Comparison of ENCODE assay signal across 8 cellular contexts in genomic region chr12:32455607-32456063, GRCh38. TPM values are rescaled to one million over a fixed set of nuclear protein-coding genes. Genes with fewer than 3 reads are reported as not detected.
A peak's percentile ranks its signal among the peaks of the same experiment; 100 is the strongest.
DNase-seq lines count a peak whose midpoint lies in the region; ATAC-seq, FAIRE-seq and TF ChIP-seq lines count a peak whose summit lies in the region.

No MANE protein-coding gene starts in this region.

- TF ChIP-seq CTCF in A673 (conservative IDR thresholded peaks at IDR 0.05; ENCODE audit: low read depth, low read length) (peak; percentile 76), GM12864 (IDR thresholded peaks at IDR 0.05; ENCODE audit: low read depth, low read length, missing control alignments) (peak; percentile 54), mesothelial cell of epicardium (IDR thresholded peaks at IDR 0.05; ENCODE audit: unreplicated experiment) (peak; percentile 68)

- H3K4me3 ChIP-seq in A673 (ENCODE audit: low read depth, low read length, poor library complexity, severe bottlenecking) (peak overlapping the region; percentile 34), GM12864 (ENCODE audit: low read depth, low read length) (no peak overlapping the region; the same call in 1 of the 2 replicates), duodenal mucosa (ENCODE audit: low read depth in 1 of 2, low read length in 2 of 2) (peak overlapping the region; percentile 4 to 61)

- no peaks in the 10 kb centered on the region for H3K9me3 ChIP-seq in A673 (ENCODE audit: low read depth, low read length, poor library complexity, severe bottlenecking)
- H3K9me3 ChIP-seq in duodenal mucosa (ENCODE audit: control insufficient read depth in 1 of 2, low read length in 2 of 2) = no peaks in the 10 kb centered on the region

- H3K36me3 ChIP-seq in A673 (ENCODE audit: insufficient read depth, low read length, poor library complexity, severe bottlenecking) (no peaks in the 10 kb centered on the region), duodenal mucosa (ENCODE audit: control insufficient read depth in 1 of 2, insufficient read depth in 2 of 2, low read length in 2 of 2) (peaks cover 0 to 2% of the 10 kb centered on the region in 2 donors)

- no peaks in the 10 kb centered on the region for H3K36me3 Mint-ChIP-seq in mesothelial cell of epicardium

- H3K4me3 Mint-ChIP-seq in mesothelial cell of epicardium = peak overlapping the region; percentile 49

- H3K27ac ChIP-seq in A673 (ENCODE audit: low read depth, low read length, poor library complexity, severe bottlenecking) = no peak overlapping the region
- no peak overlapping the region for H3K27ac ChIP-seq in duodenal mucosa (ENCODE audit: low read depth, low read length)

- no peaks in the 10 kb centered on the region for H3K9me3 Mint-ChIP-seq in mesothelial cell of epicardium

- H3K27ac Mint-ChIP-seq in mesothelial cell of epicardium = peak overlapping the region; percentile 79

- DNase-seq in A673 (ENCODE audit: low spot score) (peak; percentile 80), GM12864 (ENCODE audit: low read depth) (peak; percentile 31), KG1 (lab: John Stamatoyannopoulos, UW) (peak; percentile 76), RCC 7860 (ENCODE audit: low spot score) (peak; percentile 54), mesothelial cell of epicardium (ENCODE audit: low spot score in 2 of 2, unreplicated experiment in 2 of 2) (no peak)
- DNase-seq in effector CD8-positive, alpha-beta T cell (lab: John Stamatoyannopoulos, UW) = no peak

- no peaks in the 10 kb centered on the region for H3K27me3 Mint-ChIP-seq in mesothelial cell of epicardium (ENCODE audit: low read depth)

- H3K4me1 ChIP-seq in A673 (ENCODE audit: insufficient read depth, low read length, poor library complexity, severe bottlenecking) (peaks cover 31% of the 10 kb centered on the region), duodenal mucosa (ENCODE audit: control insufficient read depth in 1 of 2, insufficient read depth in 2 of 2, low read length in 2 of 2) (peaks cover 15 to 46% of the 10 kb centered on the region in 2 donors)

- peak overlapping the region in 1 of 2 donors; percentile 49 for H3K9ac ChIP-seq in duodenal mucosa (ENCODE audit: low read depth in 1 of 2, low read length in 2 of 2)

- CTCF ChIA-PET in A673 (lab: Charles Lee) = interaction anchor here (0.6 to 1.6 kb wide), 4 partner anchors 93 to 582 kb away, joined by 3 to 12 read pairs (median 4); partner anchors contain the start of gene YARS2

- ATAC-seq in HG02759 (IDR thresholded peaks at IDR 0.05; ENCODE audit: unreplicated experiment) = no peak

- intact Hi-C loops in A673 (cut with micrococcal nuclease; ENCODE audit: unreplicated experiment) = loop anchor here (1.0 to 5.0 kb wide), 3 partner anchors 202 to 287 kb away; no protein-coding TSS in a partner anchor

- peak; percentile 90 for FAIRE-seq in RCC 7860 (lab: Jason Lieb, UNC)

- POLR2A ChIA-PET in A673 (lab: Charles Lee; ENCODE audit: low non-redundant PET) = no interaction called here

- no peaks in the 10 kb centered on the region for H3K27me3 ChIP-seq in A673 (replicated peaks; ENCODE audit: insufficient read depth, low read depth, low read length, poor library complexity)
- H3K27me3 ChIP-seq in duodenal mucosa (ENCODE audit: control insufficient read depth in 1 of 2, insufficient read depth in 2 of 2, low read length in 2 of 2) = no peaks in the 10 kb centered on the region

- BruUV-seq in A673 (replicated peaks; lab: Mats Ljungman, UMichigan) = no TSS peak

- H3K4me1 Mint-ChIP-seq in mesothelial cell of epicardium = peaks cover 44% of the 10 kb centered on the region

RNA-seq across cellular contexts. Expression of gene FGD4, which starts 56.3 kb away (rescaled TPM):
- total RNA-seq in A673 (2021) (21.5 and 22.6 TPM in 2 replicates), mesothelial cell of epicardium (12.6 to 13.5 TPM (median 13.4 TPM) in 3 replicates)

Comparison
In these comparisons a context has a peak if more than half of its experiments do, and no peak if none do; other contexts are left out.
1. DNase-seq: peak in A673 (single experiment), GM12864 (single experiment), KG1 (single experiment) and RCC 7860 (single experiment); none in mesothelial cell of epicardium (0 of 2) and effector CD8-positive, alpha-beta T cell (single experiment).
2. Peak in every context shown above with its lines, with median percentiles within 50 percentile points of each other: CTCF ChIP-seq.